ENCODE assay signal across 18 cellular contexts in the genomic region with DNA sequence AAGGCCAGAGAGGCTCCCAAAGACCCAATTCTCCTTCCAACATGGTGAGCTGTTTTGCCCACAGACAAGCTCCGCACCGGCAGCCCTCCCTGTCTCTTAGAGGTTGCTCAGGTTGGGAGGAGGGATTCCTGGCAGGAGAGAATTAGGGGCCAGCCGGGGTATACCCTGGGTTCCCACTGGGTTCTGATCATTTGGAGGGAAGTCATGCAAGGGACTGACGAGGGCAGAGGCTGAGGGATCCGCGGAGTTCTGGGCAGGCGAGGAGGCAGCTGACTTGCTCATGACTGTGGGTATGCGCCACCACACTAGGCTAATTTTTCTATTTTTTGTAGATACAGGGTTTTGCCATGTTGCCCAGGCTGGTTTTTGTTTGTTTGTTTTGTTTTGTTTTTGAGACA. TPM values are rescaled to one million over a fixed set of nuclear protein-coding genes. Genes with fewer than 3 reads are reported as not detected.
A peak's percentile ranks its signal among the peaks of the same experiment; 100 is the strongest.
DNase-seq lines count a peak whose midpoint lies in the region; ATAC-seq and TF ChIP-seq lines count a peak whose summit lies in the region.
"Had no signal": no experiment of that assay in that cellular context is flagged by ENCODE, and none has a peak within 500 bp of the region (broad histone marks: within the 10 kb centered on the region; RNA-seq: fewer than 3 reads in every experiment).

No MANE protein-coding gene starts in this region.

- H3K79me2 ChIP-seq in PC-9 (ENCODE audit: low read depth) (peaks cover 83% of the 10 kb centered on the region), neural progenitor cell (ENCODE audit: low read depth) (peaks cover 22% of the 10 kb centered on the region)

- peaks cover 4 to 9% (median 8%) of the 10 kb centered on the region in 3 donors for H3K27me3 Mint-ChIP-seq in immature natural killer cell (ENCODE audit: low read depth in 3 of 3)
- H3K27me3 Mint-ChIP-seq in CD4-positive, alpha-beta T cell, result no peaks in the 10 kb centered on the region
- H3K27me3 Mint-ChIP-seq in neural progenitor cell (ENCODE audit: insufficient read depth, low read depth), result peaks cover 6% of the 10 kb centered on the region
- H3K27me3 Mint-ChIP-seq: stimulated activated naive CD8-positive, alpha-beta T cell treated with anti-CD3 and anti-CD28 coated beads, Interleukin-15, Interleukin-2, amounts not matched to agents 100 ng/mL and 50 ng/mL, for 24 hours; T-cell had no signal

- H3K27ac ChIP-seq in PC-9 (peak overlapping the region; percentile 61), caudate nucleus (ENCODE audit: low read depth, low read length) (peak overlapping the region; percentile 58), substantia nigra (ENCODE audit: low read depth, low read length, poor library complexity, severe bottlenecking) (peak overlapping the region; percentile 95), neural progenitor cell (no peak overlapping the region)
- no peak overlapping the region for H3K27ac ChIP-seq in CD4-positive, alpha-beta T cell (ENCODE audit: low read depth, low read length)
- H3K27ac ChIP-seq: lower lobe of right lung had no signal

- intact Hi-C loops in PC-9 (cut with micrococcal nuclease; ENCODE audit: unreplicated experiment), result no loop called here
- intact Hi-C loops in CD4-positive, alpha-beta T cell (cut with DNase I, micrococcal nuclease), result no loop called here

- H3K36me3 Mint-ChIP-seq in immature natural killer cell (no peaks in the 10 kb centered on the region), neural progenitor cell (no peaks in the 10 kb centered on the region)
- no peaks in the 10 kb centered on the region for H3K36me3 Mint-ChIP-seq in CD4-positive, alpha-beta T cell (ENCODE audit: low read depth)
- H3K36me3 Mint-ChIP-seq: T-cell had no signal

- no peak overlapping the region for H3K9ac ChIP-seq in neural progenitor cell
- H3K9ac ChIP-seq: BLaER1 had no signal

- POLR2A ChIA-PET in PC-9 (lab: Charles Lee; ENCODE audit: unreplicated experiment), result no interaction called here
- POLR2A ChIA-PET in CD4-positive, alpha-beta T cell (lab: Charles Lee), result no interaction called here

- CTCF ChIA-PET in PC-9 (lab: Charles Lee), result interaction anchor here (0.7 kb wide), 1 partner anchor 15 kb away, joined by 4 read pairs; no protein-coding TSS in a partner anchor
- CTCF ChIA-PET in CD4-positive, alpha-beta T cell (lab: Charles Lee), result no interaction called here

- no peaks in the 10 kb centered on the region for H3K9me3 Mint-ChIP-seq in immature natural killer cell
- no peaks in the 10 kb centered on the region for H3K9me3 Mint-ChIP-seq in CD4-positive, alpha-beta T cell
- no peaks in the 10 kb centered on the region for H3K9me3 Mint-ChIP-seq in neural progenitor cell
- H3K9me3 Mint-ChIP-seq: activated naive CD4-positive, alpha-beta T cell treated with anti-CD3 and anti-CD28 coated beads for 36 hours; stimulated activated naive CD8-positive, alpha-beta T cell treated with anti-CD3 and anti-CD28 coated beads, Interleukin-15, Interleukin-2, amounts not matched to agents 100 ng/mL and 50 ng/mL, for 24 hours; T-cell had no signal

- no peaks in the 10 kb centered on the region for H3K27me3 ChIP-seq in PC-9 (ENCODE audit: insufficient read depth, low read depth)
- no peaks in the 10 kb centered on the region for H3K27me3 ChIP-seq in CD4-positive, alpha-beta T cell (ENCODE audit: control insufficient read depth, insufficient read depth, low read length)
- no peaks in the 10 kb centered on the region for H3K27me3 ChIP-seq in neural progenitor cell
- H3K27me3 ChIP-seq: BLaER1 had no signal

- H3K4me1 Mint-ChIP-seq in immature natural killer cell (peaks cover 41 to 43% of the 10 kb centered on the region in 2 donors), neural progenitor cell (peaks cover 41% of the 10 kb centered on the region)
- H3K4me1 Mint-ChIP-seq in CD4-positive, alpha-beta T cell (ENCODE audit: low read depth), result peaks cover 9% of the 10 kb centered on the region

- H3K36me3 ChIP-seq in PC-9 (ENCODE audit: low read depth) (no peaks in the 10 kb centered on the region), neural progenitor cell (no peaks in the 10 kb centered on the region)
- H3K36me3 ChIP-seq: lower lobe of right lung had no signal

- DNase-seq in PC-9 (peak in 1 of 2 experiments; percentile 32), caudate nucleus (lab: John Stamatoyannopoulos, UW) (no peak), immature natural killer cell (no peak), substantia nigra (lab: John Stamatoyannopoulos, UW) (peak in 11 of 49 donors; percentile 27 to 59 (median 50)), neural progenitor cell (ENCODE audit: low spot score) (no peak)
- DNase-seq in activated naive CD4-positive, alpha-beta T cell treated with anti-CD3 and anti-CD28 coated beads, Interleukin-2, amount 50 U/mL, for 16 hours, result no peak
- DNase-seq in CD4-positive, alpha-beta T cell, result no peak
- DNase-seq: activated CD4-positive, CD25-positive, alpha-beta regulatory T cell treated with anti-CD3 and anti-CD28 coated beads, Interleukin-2, amount 50 U/mL, for 72 hours; activated CD8-positive, alpha-beta memory T cell treated with anti-CD3 and anti-CD28 coated beads, Interleukin-2, amount 50 U/mL, for 48 hours; activated naive CD4-positive, alpha-beta T cell treated with anti-CD3 and anti-CD28 coated beads for 36 hours; central memory CD4-positive, alpha-beta T cell; KG1; lower lobe of right lung; NCI-H510A treated with DMSO at 0.1 percent for 48 hours; T-cell had no signal

- H2AFZ ChIP-seq in PC-9, result no peak overlapping the region
- H2AFZ ChIP-seq in neural progenitor cell (replicated peaks), result no peak overlapping the region

- H3K4me3 Mint-ChIP-seq in immature natural killer cell, result no peak overlapping the region
- no peak overlapping the region for H3K4me3 Mint-ChIP-seq in CD4-positive, alpha-beta T cell
- H3K4me3 Mint-ChIP-seq in neural progenitor cell, result no peak overlapping the region
- H3K4me3 Mint-ChIP-seq: activated naive CD4-positive, alpha-beta T cell treated with anti-CD3 and anti-CD28 coated beads for 36 hours; stimulated activated naive CD8-positive, alpha-beta T cell treated with anti-CD3 and anti-CD28 coated beads, Interleukin-15, Interleukin-2, amounts not matched to agents 100 ng/mL and 50 ng/mL, for 24 hours; T-cell had no signal

- peaks cover 64% of the 10 kb centered on the region for H3K4me1 ChIP-seq in PC-9 (replicated peaks; ENCODE audit: insufficient read depth)
- peaks cover 32% of the 10 kb centered on the region for H3K4me1 ChIP-seq in neural progenitor cell

- H3K27ac Mint-ChIP-seq in immature natural killer cell (peak overlapping the region in 5 of 6 donors; percentile 50 to 75 (median 56)), neural progenitor cell (no peak overlapping the region)
- no peak overlapping the region for H3K27ac Mint-ChIP-seq in CD4-positive, alpha-beta T cell
- H3K27ac Mint-ChIP-seq: activated naive CD4-positive, alpha-beta T cell treated with anti-CD3 and anti-CD28 coated beads for 36 hours; stimulated activated naive CD8-positive, alpha-beta T cell treated with anti-CD3 and anti-CD28 coated beads, Interleukin-15, Interleukin-2, amounts not matched to agents 100 ng/mL and 50 ng/mL, for 24 hours; T-cell had no signal

- H3F3A ChIP-seq in PC-9 (ENCODE audit: insufficient read depth, low read depth), result peaks cover 14% of the 10 kb centered on the region; the same call in 1 of the 2 replicates
- H3F3A ChIP-seq in neural progenitor cell (ENCODE audit: low read depth), result no peaks in the 10 kb centered on the region

- H3K4me3 ChIP-seq in PC-9 (no peak overlapping the region), neural progenitor cell (no peak overlapping the region)
- H3K4me3 ChIP-seq: BLaER1, lower lobe of right lung had no signal

- H4K20me1 ChIP-seq in PC-9 (ENCODE audit: insufficient read depth) (no peaks in the 10 kb centered on the region), neural progenitor cell (ENCODE audit: low read depth) (peaks cover 37% of the 10 kb centered on the region)

- no peaks in the 10 kb centered on the region for H3K9me2 ChIP-seq in PC-9 (ENCODE audit: insufficient read depth)

- BruUV-seq in PC-9 (replicated peaks; lab: Mats Ljungman, UMichigan), result no TSS peak

- ATAC-seq in CD4-positive, alpha-beta T cell (ENCODE audit: poor library complexity), result no peak
- no peak for ATAC-seq in HG03520 (IDR thresholded peaks at IDR 0.05; ENCODE audit: unreplicated experiment)
- ATAC-seq: T-cell had no signal

- TF ChIP-seq CTCF in PC-9 (conservative IDR thresholded peaks at IDR 0.05), result no peak
- TF ChIP-seq CTCF in CD4-positive, alpha-beta T cell (IDR thresholded peaks at IDR 0.05), result no peak
- TF ChIP-seq CTCF in neural progenitor cell (IDR thresholded peaks at IDR 0.05), result no peak

- H3K9me3 ChIP-seq in PC-9 (ENCODE audit: insufficient read depth, low read depth) (no peaks in the 10 kb centered on the region), neural progenitor cell (ENCODE audit: low read depth) (no peaks in the 10 kb centered on the region)
- H3K9me3 ChIP-seq in CD4-positive, alpha-beta T cell (ENCODE audit: control insufficient read depth, low read length), result no peaks in the 10 kb centered on the region
- H3K9me3 ChIP-seq: BLaER1, lower lobe of right lung had no signal

- H3K4me2 ChIP-seq in PC-9 (peak overlapping the region; percentile 26; the same call in 1 of the 2 replicates), neural progenitor cell (no peak overlapping the region)
- H3K4me2 ChIP-seq: BLaER1 had no signal

RNA-seq across cellular contexts. Expression of a gene that starts 4.6 kb away (rescaled TPM):
- total RNA-seq in PC-9 (2021) (44.1 and 46.2 TPM in 2 replicates), neural progenitor cell (ENCODE audit: low replicate concordance) (13.0 and 17.9 TPM in 2 replicates)
- polyA plus RNA-seq in immature natural killer cell, result 10 to 100 TPM; 25.0 to 31.7 (median 30.9) TPM
- total RNA-seq in CD4-positive, alpha-beta T cell, result 1 to 10 TPM; 1.6 TPM

RNA-seq across cellular contexts. Expression of a gene that starts 56.2 kb away (rescaled TPM):
- total RNA-seq in PC-9 (2021), result 23.8 and 27.2 TPM in 2 replicates
- 10 to 100 TPM; 33.1 to 65.7 (median 40.6) TPM for polyA plus RNA-seq in immature natural killer cell
- 1 to 10 TPM; 6.2 to 6.3 TPM for total RNA-seq in CD4-positive, alpha-beta T cell
- total RNA-seq in neural progenitor cell (ENCODE audit: low replicate concordance), result 18.6 and 20.7 TPM in 2 replicates

Comparison
In these comparisons a context has a peak if more than half of its experiments do, and no peak if none do; other contexts are left out.
1. H3K27ac ChIP-seq: peak in PC-9 (single experiment), caudate nucleus (single experiment) and substantia nigra (single experiment); none in CD4-positive, alpha-beta T cell (single experiment) and neural progenitor cell (single experiment).
2. H3K27ac Mint-ChIP-seq: peak in immature natural killer cell (5 of 6); none in CD4-positive, alpha-beta T cell (single experiment) and neural progenitor cell (single experiment).